In genomic region chr17:10114931-10115535, GRCh38 we compare ENCODE assay signal across 7 cellular contexts.
DNase-seq lines count a peak whose midpoint lies in the region; ATAC-seq and TF ChIP-seq lines count a peak whose summit lies in the region.

No MANE protein-coding gene starts in this region.

- H4K20me1 ChIP-seq in MM.1S (ENCODE audit: insufficient read depth, low read length), result no peaks in the 10 kb centered on the region

- H3K9me2 ChIP-seq in MM.1S (replicated peaks; ENCODE audit: insufficient read depth, low read length), result no peaks in the 10 kb centered on the region

- H3K4me1 ChIP-seq in MM.1S (ENCODE audit: low read length), result peaks cover 11% of the 10 kb centered on the region
- peaks cover 5 to 64% (median 47%) of the 10 kb centered on the region in 5 donors for H3K4me1 ChIP-seq in subcutaneous abdominal adipose tissue (ENCODE audit: control insufficient read depth in 5 of 5, insufficient read depth in 5 of 5, low read length in 5 of 5)

- H3F3A ChIP-seq in MM.1S (ENCODE audit: insufficient read depth, low read length), result 0 out of 2 replicates have a peak, but pooled peaks cover 2% of the 10 kb centered on the region

- no peaks in the 10 kb centered on the region for H3K79me2 ChIP-seq in MM.1S (ENCODE audit: low read length)

- ATAC-seq in esophagus mucosa, result peak; percentile 63

- H3K27ac Mint-ChIP-seq in neural crest cell (ENCODE audit: unreplicated experiment), result peak overlapping the region; percentile 11

- H3K36me3 ChIP-seq in MM.1S (replicated peaks; ENCODE audit: insufficient read depth, low read length), result no peaks in the 10 kb centered on the region
- H3K36me3 ChIP-seq in subcutaneous abdominal adipose tissue (ENCODE audit: control insufficient read depth in 5 of 5, insufficient read depth in 5 of 5, low read length in 5 of 5), result no peaks in the 10 kb centered on the region

- DNase-seq in GM20000 (ENCODE audit: low spot score), result peak; percentile 61
- DNase-seq in MM.1S, result no peak
- DNase-seq in activated CD8-positive, alpha-beta memory T cell treated with anti-CD3 and anti-CD28 coated beads, Interleukin-2, amount 50 U/mL, for 48 hours, result peak; percentile 76
- no peak for DNase-seq in neural crest cell (ENCODE audit: low read depth, low spot score)
- DNase-seq in NCI-H2227 treated with DMSO at 0.1 percent for 48 hours (lab: John Stamatoyannopoulos, UW), result no peak

- no peak overlapping the region for H3K4me3 Mint-ChIP-seq in neural crest cell

- H3K4me3 ChIP-seq in MM.1S (ENCODE audit: low read length), result no peak overlapping the region
- peak overlapping the region; percentile 21 to 56 (median 38) for H3K4me3 ChIP-seq in subcutaneous abdominal adipose tissue (ENCODE audit: low read depth in 1 of 5, low read length in 5 of 5)

- H3K27ac ChIP-seq in MM.1S (ENCODE audit: low read length) (peak overlapping the region; percentile 3; the same call in 1 of the 2 replicates), subcutaneous abdominal adipose tissue (ENCODE audit: low read depth, low read length) (peak overlapping the region; percentile 60)

- H3K9me3 ChIP-seq in MM.1S (replicated peaks; ENCODE audit: insufficient read depth, low read length) (no peaks in the 10 kb centered on the region), subcutaneous abdominal adipose tissue (ENCODE audit: control insufficient read depth in 5 of 5, low read length in 5 of 5) (peaks cover 0 to 3% (median 2%) of the 10 kb centered on the region in 5 donors)

- no peaks in the 10 kb centered on the region for H3K36me3 Mint-ChIP-seq in neural crest cell (ENCODE audit: low read depth)

- no peaks in the 10 kb centered on the region for H3K27me3 ChIP-seq in MM.1S (replicated peaks; ENCODE audit: insufficient read depth, low read length)
- no peaks in the 10 kb centered on the region for H3K27me3 ChIP-seq in subcutaneous abdominal adipose tissue (ENCODE audit: control insufficient read depth in 5 of 5, insufficient read depth in 4 of 5, low read length in 5 of 5)

- H3K4me1 Mint-ChIP-seq in neural crest cell, result peaks cover 37% of the 10 kb centered on the region

- peaks cover 3% of the 10 kb centered on the region for H3K27me3 Mint-ChIP-seq in neural crest cell (ENCODE audit: low read depth)

- H3K9me3 Mint-ChIP-seq in neural crest cell, result no peaks in the 10 kb centered on the region

- no peak for TF ChIP-seq CTCF in GM20000 (IDR thresholded peaks at IDR 0.05; ENCODE audit: extremely low read depth, missing control alignments)
- no peak for TF ChIP-seq CTCF in MM.1S (IDR thresholded peaks at IDR 0.05; ENCODE audit: low read length)
- TF ChIP-seq CTCF in neural crest cell (conservative IDR thresholded peaks at IDR 0.05), result no peak

- H3K9ac ChIP-seq in MM.1S (ENCODE audit: low read length), result no peak overlapping the region
- H3K9ac ChIP-seq in subcutaneous abdominal adipose tissue (ENCODE audit: low read length in 5 of 5), result no peak overlapping the region

- H2AFZ ChIP-seq in MM.1S (ENCODE audit: low read length), result no peak overlapping the region

- no peak overlapping the region for H3K4me2 ChIP-seq in MM.1S (ENCODE audit: low read depth, low read length)

Comparison
In these comparisons a context has a peak if more than half of its experiments do, and no peak if none do; other contexts are left out.
1. DNase-seq: peak in GM20000 (single experiment) and activated CD8-positive, alpha-beta memory T cell treated with anti-CD3 and anti-CD28 coated beads, Interleukin-2, amount 50 U/mL, for 48 hours (single experiment); none in MM.1S (single experiment), neural crest cell (single experiment) and NCI-H2227 treated with DMSO at 0.1 percent for 48 hours (single experiment).